ENCODE assay signal across 13 cellular contexts in genomic region chr5:125140855-125141254, GRCh38.
DNase-seq lines count a peak whose midpoint lies in the region; ATAC-seq, FAIRE-seq and TF ChIP-seq lines count a peak whose summit lies in the region.
"Had no signal": no experiment of that assay in that cellular context is flagged by ENCODE, and none has a peak within 500 bp of the region (broad histone marks: within the 10 kb centered on the region; RNA-seq: fewer than 3 reads in every experiment).

No MANE protein-coding gene starts in this region.

- H2AFZ ChIP-seq in HepG2 (ENCODE audit: low read length) = no peak overlapping the region

- TF ChIP-seq EP300 in HepG2 (IDR thresholded peaks at IDR 0.05; ENCODE audit: low read depth in 2 of 2, low read length in 2 of 2) (no peak), HepG2 (CRISPR knock-in tag; IDR thresholded peaks at IDR 0.05; ENCODE audit: borderline replicate concordance) (no peak)

- no peaks in the 10 kb centered on the region for H3K27me3 ChIP-seq in HepG2 (ENCODE audit: control insufficient read depth in 1 of 2, insufficient read depth in 2 of 2, low read length in 2 of 2)

- TF ChIP-seq RAD21 in HepG2 (CRISPR knock-in tag; IDR thresholded peaks at IDR 0.05) = no peak

- CTCF ChIA-PET in HepG2 (lab: Yijun Ruan, JAX; ENCODE audit: low intra/inter-chr PET ratio, low total read pairs) (no interaction called here), GM10248 (lab: Yijun Ruan, JAX) (no interaction called here)

- no TSS peak for BruUV-seq in HepG2 (replicated peaks; lab: Mats Ljungman, UMichigan)

- no peaks in the 10 kb centered on the region for H4K20me1 ChIP-seq in HepG2 (ENCODE audit: insufficient read depth, low read length)

- intact Hi-C loops in HepG2 (cut with micrococcal nuclease; ENCODE audit: unreplicated experiment) = no loop called here

- 0% methylated on average over 2 of the region's 2 CpGs for WGBS in HepG2 (ENCODE audit: low lambda C conversion rate)

- H3K27ac ChIP-seq in HepG2 (ENCODE audit: extremely low read length, insufficient read depth, low read length) = no peak overlapping the region

- H3K79me2 ChIP-seq in HepG2 (ENCODE audit: insufficient read depth, low read length) = no peaks in the 10 kb centered on the region

- TF ChIP-seq CTCF in HFF-Myc (IDR thresholded peaks at IDR 0.05; ENCODE audit: low read depth, low read length, missing control alignments) = no peak
- TF ChIP-seq CTCF in HepG2 (CRISPR knock-in tag; IDR thresholded peaks at IDR 0.05) = no peak
- no peak for TF ChIP-seq CTCF in GM10248 (IDR thresholded peaks at IDR 0.05; ENCODE audit: control extremely low read depth, extremely low read depth, low read depth, missing control alignments)

- no peak overlapping the region for H3K9ac ChIP-seq in HepG2 (ENCODE audit: insufficient read depth, low read depth, low read length)

- H3K4me3 ChIP-seq in HFF-Myc (replicated peaks; ENCODE audit: low read depth, low read length) (no peak overlapping the region), HepG2 (replicated peaks in 1 of 3; ENCODE audit: insufficient read depth in 1 of 3, low read depth in 2 of 3, low read length in 3 of 3) (no peak overlapping the region)

- in situ Hi-C loops in HepG2 (cut with HindIII; ENCODE audit: extremely low pct_ligation_motif_present, low pct_unique_long_range_greater_than_20kb) = no loop called here

- H3K4me1 ChIP-seq in HepG2 (ENCODE audit: insufficient read depth, low read length) = no peaks in the 10 kb centered on the region

- no peak overlapping the region for H3K4me2 ChIP-seq in HepG2 (ENCODE audit: low read depth, low read length)

- POLR2A ChIA-PET in HepG2 (lab: Yijun Ruan, JAX) = no interaction called here
- POLR2A ChIA-PET in GM10248 (lab: Yijun Ruan, JAX) = no interaction called here

- no peaks in the 10 kb centered on the region for H3K9me3 ChIP-seq in HepG2 (ENCODE audit: low read length)

- DNase-seq in AG08395 (ENCODE audit: low spot score) (peak; percentile 83), HFF-Myc (ENCODE audit: extremely low read depth, low read depth) (peak; percentile 75), amniotic stem cell (lab: John Stamatoyannopoulos, UW) (peak; percentile 63), HepG2 (ENCODE audit: low spot score) (peak; percentile 9), GM10248 (ENCODE audit: extremely low spot score) (no peak), activated gamma-delta T cell (lab: John Stamatoyannopoulos, UW) (no peak), NOMO-1 treated with dmso at 0.1 percent for 144 hours (lab: John Stamatoyannopoulos, UW; ENCODE audit: unreplicated experiment) (no peak)
- no peak for DNase-seq in stimulated activated naive CD8-positive, alpha-beta T cell treated with anti-CD3 and anti-CD28 coated beads, Interleukin-15, Interleukin-2, amounts not matched to agents 100 U/mL and 50 U/mL, for 24 hours
- DNase-seq: activated CD8-positive, alpha-beta T cell treated with anti-CD3 and anti-CD28 coated beads for 36 hours; amygdala; CD4-positive, alpha-beta memory T cell; MM.1S; stimulated activated CD4-positive, alpha-beta T cell treated with anti-CD3 and anti-CD28 coated beads, Interleukin-15, amount 100 ng/mL, for 24 hours had no signal

- no peak for ATAC-seq in HepG2
- ATAC-seq in stimulated activated naive CD8-positive, alpha-beta T cell treated with anti-CD3 and anti-CD28 coated beads, Interleukin-15, Interleukin-2, amounts not matched to agents 100 U/mL and 50 U/mL, for 24 hours = no peak
- ATAC-seq: activated CD8-positive, alpha-beta T cell treated with anti-CD3 and anti-CD28 coated beads for 36 hours had no signal

- FAIRE-seq in HepG2 (lab: Jason Lieb, UNC) = no peak

- no peaks in the 10 kb centered on the region for H3K36me3 ChIP-seq in HepG2 (replicated peaks in 1 of 2; ENCODE audit: control insufficient read depth in 1 of 2, insufficient read depth in 2 of 2, low read length in 2 of 2)

- TF ChIP-seq POLR2A in HepG2 (IDR thresholded peaks at IDR 0.05; ENCODE audit: insufficient read depth in 1 of 2, low read depth in 2 of 2, low read length in 2 of 2) = no peak

TF ChIP-seq in HepG2, 621 proteins besides CTCF, POLR2A, EP300 and RAD21 (continues in another document):
- TF ChIP-seq KMT2A (CRISPR knock-in tag; IDR thresholded peaks at IDR 0.05) (no peak), ARID5B (CRISPR knock-in tag; IDR thresholded peaks at IDR 0.05) (no peak), GPN1 (CRISPR knock-in tag; IDR thresholded peaks at IDR 0.05; ENCODE audit: borderline replicate concordance) (no peak), MXI1 (IDR thresholded peaks at IDR 0.05; ENCODE audit: borderline replicate concordance, low read depth, low read length) (no peak), ZNF7 (CRISPR knock-in tag; IDR thresholded peaks at IDR 0.05) (no peak), TBL1XR1 (IDR thresholded peaks at IDR 0.05; ENCODE audit: borderline replicate concordance, low read length, partially characterized antibody) (no peak), HNF1B (CRISPR knock-in tag; IDR thresholded peaks at IDR 0.05) (no peak), RFX1 (IDR thresholded peaks at IDR 0.05) (no peak), CEBPZ (IDR thresholded peaks at IDR 0.05; ENCODE audit: low read length) (no peak), IRF9 (CRISPR knock-in tag; IDR thresholded peaks at IDR 0.05; ENCODE audit: borderline replicate concordance) (no peak), ARID2 (CRISPR knock-in tag; IDR thresholded peaks at IDR 0.05; ENCODE audit: borderline replicate concordance) (no peak)

Comparison
In these comparisons a context has a peak if more than half of its experiments do, and no peak if none do; other contexts are left out.
1. DNase-seq: peak in AG08395 (single experiment), HFF-Myc (single experiment), amniotic stem cell (single experiment) and HepG2 (single experiment); none in stimulated activated naive CD8-positive, alpha-beta T cell treated with anti-CD3 and anti-CD28 coated beads, Interleukin-15, Interleukin-2, amounts not matched to agents 100 U/mL and 50 U/mL, for 24 hours (single experiment), GM10248 (single experiment), activated gamma-delta T cell (single experiment) and NOMO-1 treated with dmso at 0.1 percent for 144 hours (single experiment).